Comparison of ENCODE assay signal across 21 cellular contexts in genomic region chr2:180664507-180664906, GRCh38.
DNase-seq lines count a peak whose midpoint lies in the region; ATAC-seq and TF ChIP-seq lines count a peak whose summit lies in the region.
"Had no signal": no experiment of that assay in that cellular context is flagged by ENCODE, and none has a peak within 500 bp of the region (broad histone marks: within the 10 kb centered on the region; RNA-seq: fewer than 3 reads in every experiment).

No MANE protein-coding gene starts in this region.

- no peaks in the 10 kb centered on the region for H3K36me3 ChIP-seq in gastrocnemius medialis
- H3K36me3 ChIP-seq: BE2C; BLaER1 treated with 17β-estradiol and CSF1 and Interleukin-3, amounts not matched to agents 10 nM and 100 nM had no signal

- DNase-seq in Ammon's horn (ENCODE audit: low spot score) = peak; percentile 13
- DNase-seq in NCI-H446 treated with DMSO at 0.1 percent for 48 hours (lab: John Stamatoyannopoulos, UW) = peak; percentile 28
- DNase-seq in inferior parietal cortex (ENCODE audit: extremely low spot score) = peak; percentile 51
- peak; percentile 61 for DNase-seq in superior temporal gyrus (ENCODE audit: extremely low spot score)
- no peak for DNase-seq in gastrocnemius medialis
- DNase-seq in AML-193 (lab: John Stamatoyannopoulos, UW) = no peak
- no peak for DNase-seq in kidney glomerular epithelial cell (lab: John Stamatoyannopoulos, UW)
- DNase-seq: 8988T; ACHN; BE2C; CD4-positive, alpha-beta T cell; CD8-positive, alpha-beta memory T cell; DMS 273 treated with DMSO at 0.1 percent for 48 hours; DMS79; EL; GF-D8; GM23248; H7; HCEC 1CT had no signal

- no peak overlapping the region for H3K4me3 ChIP-seq in gastrocnemius medialis
- H3K4me3 ChIP-seq: A549; BLaER1 treated with 17β-estradiol and CSF1 and Interleukin-3, amounts not matched to agents 10 nM and 100 nM; GM23248 had no signal

- no peaks in the 10 kb centered on the region for H3K4me1 ChIP-seq in gastrocnemius medialis
- H3K4me1 ChIP-seq: BE2C; BLaER1 treated with 17β-estradiol and CSF1 and Interleukin-3, amounts not matched to agents 10 nM and 100 nM had no signal

- in situ Hi-C loops in gastrocnemius medialis (cut with MboI; ENCODE audit: low sequenced_read_pairs in 4 of 4) = no loop called here

- ATAC-seq in gastrocnemius medialis = no peak
- ATAC-seq: A549 had no signal

- no peak for TF ChIP-seq POLR2A in gastrocnemius medialis (IDR thresholded peaks at IDR 0.05)

- H3K27me3 ChIP-seq in gastrocnemius medialis = no peaks in the 10 kb centered on the region
- H3K27me3 ChIP-seq: BE2C; BLaER1 treated with 17β-estradiol and CSF1 and Interleukin-3, amounts not matched to agents 10 nM and 100 nM had no signal

- intact Hi-C loops in gastrocnemius medialis (cut with DNase I; ENCODE audit: low total_unique reads) = no loop called here

- no peaks in the 10 kb centered on the region for H3K9me3 ChIP-seq in gastrocnemius medialis
- H3K9me3 ChIP-seq: A549; BE2C; BLaER1 treated with 17β-estradiol and CSF1 and Interleukin-3, amounts not matched to agents 10 nM and 100 nM had no signal

- no peak for TF ChIP-seq CTCF in gastrocnemius medialis (IDR thresholded peaks at IDR 0.05 in 4 of 5, conservative IDR thresholded peaks at IDR 0.05 in 1 of 5)

- no peak overlapping the region for H3K27ac ChIP-seq in gastrocnemius medialis
- H3K27ac ChIP-seq: A549; BLaER1 treated with 17β-estradiol and CSF1 and Interleukin-3, amounts not matched to agents 10 nM and 100 nM; GM23248 had no signal

Comparison
In these comparisons a context has a peak if more than half of its experiments do, and no peak if none do; other contexts are left out.
1. DNase-seq: peak in Ammon's horn (single experiment), NCI-H446 treated with DMSO at 0.1 percent for 48 hours (single experiment), inferior parietal cortex (single experiment) and superior temporal gyrus (single experiment); none in gastrocnemius medialis (0 of 2), AML-193 (0 of 2) and kidney glomerular epithelial cell (single experiment).